In genomic region chr3:58177747-58178527, GRCh38 we compare ENCODE assay signal across 1 cellular context.
TF ChIP-seq lines count a peak whose summit lies in the region.

No MANE protein-coding gene starts in this region.

TF ChIP-seq in HepG2, 621 proteins besides CTCF, POLR2A, EP300 and RAD21 (continued from another document and continues in another):
- no peak for TF ChIP-seq ZNF513 (CRISPR knock-in tag; conservative IDR thresholded peaks at IDR 0.05)
- no peak for TF ChIP-seq ZFP82 (CRISPR knock-in tag; IDR thresholded peaks at IDR 0.05; ENCODE audit: borderline replicate concordance)
- no peak for TF ChIP-seq AHR (CRISPR knock-in tag; IDR thresholded peaks at IDR 0.05)
- no peak for TF ChIP-seq BRD4 (CRISPR knock-in tag; IDR thresholded peaks at IDR 0.05)
- no peak for TF ChIP-seq ZNF530 (CRISPR knock-in tag; IDR thresholded peaks at IDR 0.05; ENCODE audit: low read depth)
- peak; percentile 58 for TF ChIP-seq XRCC5 (optimal IDR thresholded peaks at IDR 0.05; ENCODE audit: low read length)
- no peak for TF ChIP-seq ZNF703 (CRISPR knock-in tag; IDR thresholded peaks at IDR 0.05; ENCODE audit: borderline replicate concordance)
- no peak for TF ChIP-seq ZNF484 (CRISPR knock-in tag; IDR thresholded peaks at IDR 0.05; ENCODE audit: borderline replicate concordance, low read depth)
- peak; percentile 70; the same call in 1 of the 2 replicates for TF ChIP-seq PCBP1 (IDR thresholded peaks at IDR 0.05; ENCODE audit: borderline replicate concordance, low read depth, low read length)
- TF ChIP-seq PAF1 (CRISPR knock-in tag; IDR thresholded peaks at IDR 0.05), result no peak
- no peak for TF ChIP-seq CBX5 (CRISPR knock-in tag; IDR thresholded peaks at IDR 0.05; ENCODE audit: borderline replicate concordance)
- TF ChIP-seq, protein P1, sequence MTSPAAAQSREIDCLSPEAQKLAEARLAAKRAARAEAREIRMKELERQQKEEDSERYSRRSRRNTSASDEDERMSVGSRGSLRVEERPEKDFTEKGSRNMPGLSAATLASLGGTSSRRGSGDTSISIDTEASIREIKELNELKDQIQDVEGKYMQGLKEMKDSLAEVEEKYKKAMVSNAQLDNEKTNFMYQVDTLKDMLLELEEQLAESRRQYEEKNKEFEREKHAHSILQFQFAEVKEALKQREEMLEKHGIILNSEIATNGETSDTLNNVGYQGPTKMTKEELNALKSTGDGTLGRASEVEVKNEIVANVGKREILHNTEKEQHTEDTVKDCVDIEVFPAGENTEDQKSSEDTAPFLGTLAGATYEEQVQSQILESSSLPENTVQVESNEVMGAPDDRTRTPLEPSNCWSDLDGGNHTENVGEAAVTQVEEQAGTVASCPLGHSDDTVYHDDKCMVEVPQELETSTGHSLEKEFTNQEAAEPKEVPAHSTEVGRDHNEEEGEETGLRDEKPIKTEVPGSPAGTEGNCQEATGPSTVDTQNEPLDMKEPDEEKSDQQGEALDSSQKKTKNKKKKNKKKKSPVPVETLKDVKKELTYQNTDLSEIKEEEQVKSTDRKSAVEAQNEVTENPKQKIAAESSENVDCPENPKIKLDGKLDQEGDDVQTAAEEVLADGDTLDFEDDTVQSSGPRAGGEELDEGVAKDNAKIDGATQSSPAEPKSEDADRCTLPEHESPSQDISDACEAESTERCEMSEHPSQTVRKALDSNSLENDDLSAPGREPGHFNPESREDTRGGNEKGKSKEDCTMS (CRISPR knock-in tag; conservative IDR thresholded peaks at IDR 0.05), result no peak
- TF ChIP-seq ZBTB34 (CRISPR knock-in tag; IDR thresholded peaks at IDR 0.05), result no peak
- TF ChIP-seq, protein P2, sequence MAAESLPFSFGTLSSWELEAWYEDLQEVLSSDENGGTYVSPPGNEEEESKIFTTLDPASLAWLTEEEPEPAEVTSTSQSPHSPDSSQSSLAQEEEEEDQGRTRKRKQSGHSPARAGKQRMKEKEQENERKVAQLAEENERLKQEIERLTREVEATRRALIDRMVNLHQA (CRISPR knock-in tag; IDR thresholded peaks at IDR 0.05), result no peak
- TF ChIP-seq MAF1 (CRISPR knock-in tag; IDR thresholded peaks at IDR 0.05; ENCODE audit: borderline replicate concordance), result no peak
- TF ChIP-seq ZGPAT (CRISPR knock-in tag; IDR thresholded peaks at IDR 0.05), result peak; percentile 38; the same call in 1 of the 2 replicates
- no peak for TF ChIP-seq TCF7 (IDR thresholded peaks at IDR 0.05; ENCODE audit: low read depth)
- TF ChIP-seq, protein P3, sequence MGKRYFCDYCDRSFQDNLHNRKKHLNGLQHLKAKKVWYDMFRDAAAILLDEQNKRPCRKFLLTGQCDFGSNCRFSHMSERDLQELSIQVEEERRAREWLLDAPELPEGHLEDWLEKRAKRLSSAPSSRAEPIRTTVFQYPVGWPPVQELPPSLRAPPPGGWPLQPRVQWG (CRISPR knock-in tag; IDR thresholded peaks at IDR 0.05; ENCODE audit: borderline replicate concordance, low read depth), result no peak
- TF ChIP-seq YEATS4 (CRISPR knock-in tag; IDR thresholded peaks at IDR 0.05; ENCODE audit: borderline replicate concordance), result no peak
- no peak for TF ChIP-seq PAWR (CRISPR knock-in tag; IDR thresholded peaks at IDR 0.05; ENCODE audit: borderline replicate concordance)
- 0 out of 2 replicates have a peak, but pooled peaks have one; percentile 27 for TF ChIP-seq TARDBP (CRISPR knock-in tag; IDR thresholded peaks at IDR 0.05)
- no peak for TF ChIP-seq SMARCE1 (IDR thresholded peaks at IDR 0.05; ENCODE audit: borderline replicate concordance)
- TF ChIP-seq RAD51 (IDR thresholded peaks at IDR 0.05; ENCODE audit: borderline replicate concordance), result no peak
- no peak for TF ChIP-seq ZNF207 (IDR thresholded peaks at IDR 0.05; ENCODE audit: borderline replicate concordance)
- no peak for TF ChIP-seq JARID2 (CRISPR knock-in tag; IDR thresholded peaks at IDR 0.05; ENCODE audit: insufficient replicate concordance)
- no peak for TF ChIP-seq SP2 (CRISPR knock-in tag; IDR thresholded peaks at IDR 0.05)
- TF ChIP-seq ZNF354B (CRISPR knock-in tag; IDR thresholded peaks at IDR 0.05), result no peak
- peak; percentile 43; the same call in 1 of the 2 replicates for TF ChIP-seq MYC (CRISPR knock-in tag; IDR thresholded peaks at IDR 0.05; ENCODE audit: borderline replicate concordance)
- TF ChIP-seq, protein P4, sequence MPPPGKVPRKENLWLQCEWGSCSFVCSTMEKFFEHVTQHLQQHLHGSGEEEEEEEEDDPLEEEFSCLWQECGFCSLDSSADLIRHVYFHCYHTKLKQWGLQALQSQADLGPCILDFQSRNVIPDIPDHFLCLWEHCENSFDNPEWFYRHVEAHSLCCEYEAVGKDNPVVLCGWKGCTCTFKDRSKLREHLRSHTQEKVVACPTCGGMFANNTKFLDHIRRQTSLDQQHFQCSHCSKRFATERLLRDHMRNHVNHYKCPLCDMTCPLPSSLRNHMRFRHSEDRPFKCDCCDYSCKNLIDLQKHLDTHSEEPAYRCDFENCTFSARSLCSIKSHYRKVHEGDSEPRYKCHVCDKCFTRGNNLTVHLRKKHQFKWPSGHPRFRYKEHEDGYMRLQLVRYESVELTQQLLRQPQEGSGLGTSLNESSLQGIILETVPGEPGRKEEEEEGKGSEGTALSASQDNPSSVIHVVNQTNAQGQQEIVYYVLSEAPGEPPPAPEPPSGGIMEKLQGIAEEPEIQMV (CRISPR knock-in tag; IDR thresholded peaks at IDR 0.05; ENCODE audit: low read depth), result no peak; the same call in 1 of the 2 replicates
- no peak for TF ChIP-seq ZNF558 (CRISPR knock-in tag; IDR thresholded peaks at IDR 0.05; ENCODE audit: borderline replicate concordance)
- TF ChIP-seq ZNF251 (CRISPR knock-in tag; IDR thresholded peaks at IDR 0.05), result no peak
- peak; percentile 37 for TF ChIP-seq AGO1 (IDR thresholded peaks at IDR 0.05; ENCODE audit: low read depth, low read length, poor library complexity, severe bottlenecking)
- no peak for TF ChIP-seq NRL (CRISPR knock-in tag; IDR thresholded peaks at IDR 0.05; ENCODE audit: borderline replicate concordance)
- TF ChIP-seq FOXJ3 (CRISPR knock-in tag; IDR thresholded peaks at IDR 0.05; ENCODE audit: borderline replicate concordance), result no peak
- TF ChIP-seq TMF1 (CRISPR knock-in tag; IDR thresholded peaks at IDR 0.05; ENCODE audit: low read depth), result no peak
- no peak for TF ChIP-seq ZNF232 (CRISPR knock-in tag; IDR thresholded peaks at IDR 0.05; ENCODE audit: borderline replicate concordance)
- TF ChIP-seq SNAI1 (CRISPR knock-in tag; IDR thresholded peaks at IDR 0.05; ENCODE audit: borderline replicate concordance), result no peak
- no peak for TF ChIP-seq MEF2D (CRISPR knock-in tag; IDR thresholded peaks at IDR 0.05)
- no peak for TF ChIP-seq ZNF639 (CRISPR knock-in tag; conservative IDR thresholded peaks at IDR 0.05)
- TF ChIP-seq ZNF776 (CRISPR knock-in tag; IDR thresholded peaks at IDR 0.05), result no peak
- TF ChIP-seq RARG (CRISPR knock-in tag; IDR thresholded peaks at IDR 0.05; ENCODE audit: low read depth), result no peak
- peak; percentile 45; the same call in 1 of the 2 replicates for TF ChIP-seq ZNF124 (CRISPR knock-in tag; IDR thresholded peaks at IDR 0.05)
- TF ChIP-seq, protein P5, sequence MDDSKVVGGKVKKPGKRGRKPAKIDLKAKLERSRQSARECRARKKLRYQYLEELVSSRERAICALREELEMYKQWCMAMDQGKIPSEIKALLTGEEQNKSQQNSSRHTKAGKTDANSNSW (CRISPR knock-in tag; IDR thresholded peaks at IDR 0.05; ENCODE audit: borderline replicate concordance), result no peak
- TF ChIP-seq SNRNP70 (IDR thresholded peaks at IDR 0.05; ENCODE audit: low read depth, low read length), result no peak
- no peak for TF ChIP-seq TSC22D2 (CRISPR knock-in tag; IDR thresholded peaks at IDR 0.05; ENCODE audit: borderline replicate concordance)
- TF ChIP-seq ZBTB49 (CRISPR knock-in tag; IDR thresholded peaks at IDR 0.05; ENCODE audit: borderline replicate concordance), result no peak
- TF ChIP-seq, protein P6, sequence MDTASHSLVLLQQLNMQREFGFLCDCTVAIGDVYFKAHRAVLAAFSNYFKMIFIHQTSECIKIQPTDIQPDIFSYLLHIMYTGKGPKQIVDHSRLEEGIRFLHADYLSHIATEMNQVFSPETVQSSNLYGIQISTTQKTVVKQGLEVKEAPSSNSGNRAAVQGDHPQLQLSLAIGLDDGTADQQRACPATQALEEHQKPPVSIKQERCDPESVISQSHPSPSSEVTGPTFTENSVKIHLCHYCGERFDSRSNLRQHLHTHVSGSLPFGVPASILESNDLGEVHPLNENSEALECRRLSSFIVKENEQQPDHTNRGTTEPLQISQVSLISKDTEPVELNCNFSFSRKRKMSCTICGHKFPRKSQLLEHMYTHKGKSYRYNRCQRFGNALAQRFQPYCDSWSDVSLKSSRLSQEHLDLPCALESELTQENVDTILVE (CRISPR knock-in tag; IDR thresholded peaks at IDR 0.05), result no peak
- TF ChIP-seq SIN3A (IDR thresholded peaks at IDR 0.05; ENCODE audit: borderline replicate concordance, low read depth, low read length), result no peak; the same call in 1 of the 2 replicates
- no peak; the same call in 1 of the 2 replicates for TF ChIP-seq ZNF564 (CRISPR knock-in tag; IDR thresholded peaks at IDR 0.05)
- no peak for TF ChIP-seq PLRG1 (conservative IDR thresholded peaks at IDR 0.05)
- no peak for TF ChIP-seq RORA (CRISPR knock-in tag; IDR thresholded peaks at IDR 0.05)
- TF ChIP-seq, protein P7, sequence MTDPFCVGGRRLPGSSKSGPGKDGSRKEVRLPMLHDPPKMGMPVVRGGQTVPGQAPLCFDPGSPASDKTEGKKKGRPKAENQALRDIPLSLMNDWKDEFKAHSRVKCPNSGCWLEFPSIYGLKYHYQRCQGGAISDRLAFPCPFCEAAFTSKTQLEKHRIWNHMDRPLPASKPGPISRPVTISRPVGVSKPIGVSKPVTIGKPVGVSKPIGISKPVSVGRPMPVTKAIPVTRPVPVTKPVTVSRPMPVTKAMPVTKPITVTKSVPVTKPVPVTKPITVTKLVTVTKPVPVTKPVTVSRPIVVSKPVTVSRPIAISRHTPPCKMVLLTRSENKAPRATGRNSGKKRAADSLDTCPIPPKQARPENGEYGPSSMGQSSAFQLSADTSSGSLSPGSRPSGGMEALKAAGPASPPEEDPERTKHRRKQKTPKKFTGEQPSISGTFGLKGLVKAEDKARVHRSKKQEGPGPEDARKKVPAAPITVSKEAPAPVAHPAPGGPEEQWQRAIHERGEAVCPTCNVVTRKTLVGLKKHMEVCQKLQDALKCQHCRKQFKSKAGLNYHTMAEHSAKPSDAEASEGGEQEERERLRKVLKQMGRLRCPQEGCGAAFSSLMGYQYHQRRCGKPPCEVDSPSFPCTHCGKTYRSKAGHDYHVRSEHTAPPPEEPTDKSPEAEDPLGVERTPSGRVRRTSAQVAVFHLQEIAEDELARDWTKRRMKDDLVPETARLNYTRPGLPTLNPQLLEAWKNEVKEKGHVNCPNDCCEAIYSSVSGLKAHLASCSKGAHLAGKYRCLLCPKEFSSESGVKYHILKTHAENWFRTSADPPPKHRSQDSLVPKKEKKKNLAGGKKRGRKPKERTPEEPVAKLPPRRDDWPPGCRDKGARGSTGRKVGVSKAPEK (CRISPR knock-in tag; IDR thresholded peaks at IDR 0.05; ENCODE audit: borderline replicate concordance), result peak; percentile 71; the same call in 1 of the 2 replicates
